Comparison of ENCODE assay signal across 22 cellular contexts in the genomic region with DNA sequence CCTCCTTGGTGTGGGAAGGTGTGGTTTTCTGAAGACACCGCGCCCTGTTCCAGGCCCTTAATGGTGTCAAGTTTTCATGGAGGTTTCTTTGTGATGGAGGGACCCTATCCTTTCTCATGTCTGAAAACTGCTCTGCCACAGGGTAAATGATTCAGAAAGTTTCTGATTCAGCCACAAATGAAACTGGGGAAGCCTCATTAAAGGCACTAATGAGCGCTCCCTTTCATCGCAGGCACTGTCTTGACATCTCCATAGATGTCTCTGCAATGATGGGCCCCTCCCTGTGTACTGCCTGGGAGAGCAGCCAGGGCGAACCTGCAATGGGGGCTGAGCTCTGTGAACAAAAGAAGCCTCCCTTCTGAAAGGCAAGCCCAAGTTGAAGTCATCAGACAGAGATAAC.
DNase-seq lines count a peak whose midpoint lies in the region; ATAC-seq and TF ChIP-seq lines count a peak whose summit lies in the region.
"Had no signal": no experiment of that assay in that cellular context is flagged by ENCODE, and none has a peak within 500 bp of the region (broad histone marks: within the 10 kb centered on the region; RNA-seq: fewer than 3 reads in every experiment).

No MANE protein-coding gene starts in this region.

- no peak overlapping the region for H2AFZ ChIP-seq in KMS-11 (ENCODE audit: low read depth)
- H2AFZ ChIP-seq: neural progenitor cell had no signal

- no peak for TF ChIP-seq CTCF in KMS-11 (conservative IDR thresholded peaks at IDR 0.05; ENCODE audit: low read depth, low read length)

- H3K4me1 ChIP-seq in KMS-11 (ENCODE audit: low read depth, poor library complexity, severe bottlenecking) = peaks cover 18% of the 10 kb centered on the region
- H3K4me1 ChIP-seq: left lung had no signal

- H4K20me1 ChIP-seq in KMS-11 (ENCODE audit: insufficient read depth) = no peaks in the 10 kb centered on the region
- H4K20me1 ChIP-seq: BLaER1 treated with 17β-estradiol and CSF1 and Interleukin-3, amounts not matched to agents 10 nM and 100 nM had no signal

- H3K27me3 ChIP-seq in KMS-11 (ENCODE audit: insufficient read depth, low read depth) = no peaks in the 10 kb centered on the region
- H3K27me3 ChIP-seq: BLaER1 treated with 17β-estradiol and CSF1 and Interleukin-3, amounts not matched to agents 10 nM and 100 nM; left lung; neural progenitor cell had no signal

- peak; percentile 24 for DNase-seq in stimulated activated CD4-positive, alpha-beta T cell treated with anti-CD3 and anti-CD28 coated beads, Interleukin-15, amount 100 ng/mL, for 24 hours
- no peak for DNase-seq in stimulated activated CD4-positive, alpha-beta T cell treated with anti-CD3 and anti-CD28 coated beads, Interleukin-4, amount 100 ng/mL, for 4 hours
- no peak for DNase-seq in stimulated activated naive CD8-positive, alpha-beta T cell treated with anti-CD3 and anti-CD28 coated beads, Interleukin-15, Interleukin-2, amounts not matched to agents 100 U/mL and 50 U/mL, for 24 hours
- DNase-seq in RPMI8226 = no peak
- DNase-seq in islet precursor cell = no peak
- DNase-seq: activated CD4-positive, alpha-beta T cell treated with anti-CD3 and anti-CD28 coated beads, Interleukin-2, amount 10 ng/mL, durations not matched to agents 24 days and 14 days; activated CD8-positive, alpha-beta memory T cell treated with anti-CD3 and anti-CD28 coated beads, Interleukin-2, amount 50 U/mL, for 4 hours; activated gamma-delta T cell treated with Interleukin-2 at 50 U/mL for 16 hours; amniotic stem cell; Kasumi-1; left lung; mesendoderm; NCI-H146; NCI-H2107; right cardiac atrium had no signal

- H3K79me2 ChIP-seq in KMS-11 (ENCODE audit: insufficient read depth, low read depth) = no peaks in the 10 kb centered on the region

- no peak overlapping the region for H3K27ac ChIP-seq in KMS-11
- H3K27ac ChIP-seq: BLaER1 treated with 17β-estradiol and CSF1 and Interleukin-3, amounts not matched to agents 10 nM and 100 nM; HL-60; left lung; neural progenitor cell; thoracic aorta had no signal

- H3K36me3 ChIP-seq in KMS-11 (ENCODE audit: insufficient read depth) = no peaks in the 10 kb centered on the region
- H3K36me3 ChIP-seq: BLaER1 treated with 17β-estradiol and CSF1 and Interleukin-3, amounts not matched to agents 10 nM and 100 nM; left lung; neural progenitor cell; thoracic aorta had no signal

- no peak overlapping the region for H3K9ac ChIP-seq in KMS-11
- H3K9ac ChIP-seq: BLaER1 treated with 17β-estradiol and CSF1 and Interleukin-3, amounts not matched to agents 10 nM and 100 nM; neural progenitor cell had no signal

- ATAC-seq in GM19463 (IDR thresholded peaks at IDR 0.05; ENCODE audit: unreplicated experiment) = peak; percentile 62
- peak; percentile 36 for ATAC-seq in stimulated activated naive CD8-positive, alpha-beta T cell treated with anti-CD3 and anti-CD28 coated beads, Interleukin-15, Interleukin-2, amounts not matched to agents 100 U/mL and 50 U/mL, for 24 hours
- ATAC-seq: left lung, right cardiac atrium, Right ventricle myocardium inferior had no signal

- no peak overlapping the region for H3K4me3 ChIP-seq in KMS-11 (IDR thresholded peaks at IDR 0.05; ENCODE audit: insufficient read depth, low read depth, low read length)
- H3K4me3 ChIP-seq: BLaER1 treated with 17β-estradiol and CSF1 and Interleukin-3, amounts not matched to agents 10 nM and 100 nM; left lung; neural progenitor cell; thoracic aorta had no signal

- peak overlapping the region; percentile 8; the same call in 1 of the 2 replicates for H3K4me2 ChIP-seq in KMS-11
- H3K4me2 ChIP-seq: BLaER1 treated with 17β-estradiol and CSF1 and Interleukin-3, amounts not matched to agents 10 nM and 100 nM; neural progenitor cell had no signal
